In genomic region chr3:99537416-99537815, GRCh38 we compare ENCODE assay signal across 22 cellular contexts.
"Had no signal": no experiment of that assay in that cellular context is flagged by ENCODE, and none has a peak within 500 bp of the region (broad histone marks: within the 10 kb centered on the region; RNA-seq: fewer than 3 reads in every experiment).

No MANE protein-coding gene starts in this region.

- H3K36me3 ChIP-seq: brain microvascular endothelial cell, left lung, prostate gland, right lobe of liver, thoracic aorta, uterus had no signal

- H3K4me3 ChIP-seq: left lung, prostate gland, right lobe of liver, thoracic aorta, uterus had no signal

- H3K4me1 ChIP-seq: prostate gland, right lobe of liver, uterus had no signal

- H3K27me3 Mint-ChIP-seq: activated CD4-positive, alpha-beta memory T cell treated with anti-CD3 and anti-CD28 coated beads for 36 hours; T-cell had no signal

- H3K9me3 Mint-ChIP-seq: activated CD4-positive, alpha-beta memory T cell treated with anti-CD3 and anti-CD28 coated beads for 36 hours; endodermal cell; T-cell had no signal

- H3K36me3 Mint-ChIP-seq: activated CD4-positive, alpha-beta memory T cell treated with anti-CD3 and anti-CD28 coated beads for 36 hours; activated naive CD8-positive, alpha-beta T cell; T-cell had no signal

- H3K27me3 ChIP-seq: brain microvascular endothelial cell, foreskin keratinocyte, left lung, right lobe of liver, uterus had no signal

- DNase-seq: activated CD4-positive, alpha-beta memory T cell treated with anti-CD3 and anti-CD28 coated beads for 36 hours; activated gamma-delta T cell; activated T-cell treated with anti-CD3 and anti-CD28 coated beads, Interleukin-2, amount 50 U/mL, for 48 hours; brain microvascular endothelial cell; cerebellar nuclear complex; endodermal cell; foreskin keratinocyte; head of caudate nucleus; left lung; mesendoderm; right lobe of liver; stimulated activated CD4-positive, alpha-beta T cell treated with anti-CD3 and anti-CD28 coated beads, Interleukin-12 subunit alpha, Interleukin-12 subunit beta, amount 100 ng/mL, for 4 hours; stimulated activated CD4-positive, alpha-beta T cell treated with anti-CD3 and anti-CD28 coated beads, Interleukin-2, amount 100 ng/mL, for 48 hours; stimulated activated naive CD8-positive, alpha-beta T cell treated with anti-CD3 and anti-CD28 coated beads, Interleukin-15, Interleukin-2, amounts not matched to agents 100 U/mL and 50 U/mL, for 24 hours; T-cell; T1000; uterus had no signal

- FAIRE-seq: islet of Langerhans had no signal

- H3K27ac Mint-ChIP-seq: activated CD4-positive, alpha-beta memory T cell treated with anti-CD3 and anti-CD28 coated beads for 36 hours; activated naive CD8-positive, alpha-beta T cell; endodermal cell; T-cell had no signal

- H3K4me1 Mint-ChIP-seq: endodermal cell, T-cell had no signal

- H3K4me3 Mint-ChIP-seq: activated CD4-positive, alpha-beta memory T cell treated with anti-CD3 and anti-CD28 coated beads for 36 hours; activated naive CD8-positive, alpha-beta T cell; endodermal cell; T-cell had no signal

- ATAC-seq: foreskin keratinocyte; right lobe of liver; stimulated activated naive CD8-positive, alpha-beta T cell treated with anti-CD3 and anti-CD28 coated beads, Interleukin-15, Interleukin-2, amounts not matched to agents 100 U/mL and 50 U/mL, for 24 hours; T-cell had no signal

- H3K27ac ChIP-seq: brain microvascular endothelial cell, foreskin keratinocyte, left lung, prostate gland, right lobe of liver, thoracic aorta, uterus, VCaP had no signal

- H3K9me3 ChIP-seq: left lung, prostate gland, right lobe of liver, thoracic aorta, uterus had no signal
